Comparison of ENCODE assay signal across 8 cellular contexts in the genomic region with DNA sequence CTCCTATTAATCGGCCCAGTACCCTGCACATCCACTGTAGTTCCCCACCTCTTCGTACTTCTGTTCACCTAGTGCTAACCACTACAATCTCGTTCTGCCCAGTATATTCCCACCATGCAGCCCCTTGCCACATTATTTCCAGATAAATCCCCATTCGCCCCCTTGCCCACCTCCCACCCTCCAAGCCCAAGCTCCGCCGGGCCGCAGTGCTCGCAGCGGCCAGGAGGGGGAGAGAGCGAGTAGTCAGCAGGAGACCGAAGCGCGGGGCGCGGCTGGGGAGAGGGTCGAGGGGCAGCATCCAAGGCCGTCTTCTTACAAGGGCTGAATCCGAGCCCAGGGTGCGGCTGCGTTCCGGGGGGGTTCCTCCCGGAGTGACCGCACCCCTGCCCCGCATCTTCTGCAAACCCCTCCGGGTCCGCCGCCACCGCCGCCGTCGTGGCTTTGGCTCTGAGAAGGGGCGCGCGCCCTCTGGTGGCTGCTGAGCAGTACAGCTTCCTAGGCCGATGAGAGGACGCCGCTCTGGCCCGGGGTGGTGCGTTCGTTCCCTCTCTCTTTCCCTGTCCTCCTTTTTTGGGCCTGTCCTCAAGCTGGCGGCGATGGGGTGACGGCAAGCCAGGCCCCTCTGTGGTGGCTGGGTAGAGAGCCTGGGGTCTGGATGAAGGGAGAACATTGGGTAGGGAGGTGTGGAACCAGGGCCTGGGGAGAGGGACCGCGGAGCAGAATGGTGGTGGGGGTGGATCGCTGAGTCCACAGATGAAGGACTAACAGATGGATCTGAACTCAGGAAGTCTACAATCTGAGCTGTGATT. TPM values are rescaled to one million over a fixed set of nuclear protein-coding genes. Genes with fewer than 3 reads are reported as not detected.
A peak's percentile ranks its signal among the peaks of the same experiment; 100 is the strongest.
DNase-seq lines count a peak whose midpoint lies in the region; ATAC-seq and TF ChIP-seq lines count a peak whose summit lies in the region.

No MANE protein-coding gene starts in this region.

- peaks cover 29% of the 10 kb centered on the region for H3K27me3 ChIP-seq in CD4-positive, alpha-beta T cell (ENCODE audit: control insufficient read depth, insufficient read depth, low read length)
- no peaks in the 10 kb centered on the region for H3K27me3 ChIP-seq in PC-3 (ENCODE audit: low read length)

- H3K4me1 ChIP-seq in PC-3 (ENCODE audit: insufficient read depth, low read length): no peaks in the 10 kb centered on the region

- H3K4me3 ChIP-seq in PC-3 (ENCODE audit: low read length): peak overlapping the region; percentile 76

- H3K4me3 Mint-ChIP-seq in CD4-positive, alpha-beta T cell: peak overlapping the region; percentile 48
- peak overlapping the region; percentile 66 for H3K4me3 Mint-ChIP-seq in activated T-helper 17 cell treated with anti-CD3 and anti-CD28 coated beads, Interleukin-2, amount 50 U/mL, for 72 hours
- H3K4me3 Mint-ChIP-seq in natural killer cell treated with Interleukin-12 subunit alpha and Interleukin-12 subunit beta and Interleukin-15 and Interleukin-18, amount 100 ng/mL, for 72 hours: peak overlapping the region; percentile 61

- H3K9me3 Mint-ChIP-seq in CD4-positive, alpha-beta T cell: no peaks in the 10 kb centered on the region
- no peaks in the 10 kb centered on the region for H3K9me3 Mint-ChIP-seq in activated T-helper 17 cell treated with anti-CD3 and anti-CD28 coated beads, Interleukin-2, amount 50 U/mL, for 72 hours
- H3K9me3 Mint-ChIP-seq in natural killer cell treated with Interleukin-12 subunit alpha and Interleukin-12 subunit beta and Interleukin-15 and Interleukin-18, amount 100 ng/mL, for 72 hours: no peaks in the 10 kb centered on the region

- H2AFZ ChIP-seq in PC-3 (ENCODE audit: low read length): peak overlapping the region; percentile 95

- peak overlapping the region; percentile 38; the same call in 1 of the 2 replicates for H3K9ac ChIP-seq in PC-3 (ENCODE audit: low read length)

- H3K27ac Mint-ChIP-seq in CD4-positive, alpha-beta T cell: no peak overlapping the region
- H3K27ac Mint-ChIP-seq in activated T-helper 17 cell treated with anti-CD3 and anti-CD28 coated beads, Interleukin-2, amount 50 U/mL, for 72 hours: peak overlapping the region; percentile 73
- peak overlapping the region in 1 of 2 donors; percentile 35 for H3K27ac Mint-ChIP-seq in natural killer cell treated with Interleukin-12 subunit alpha and Interleukin-12 subunit beta and Interleukin-15 and Interleukin-18, amount 100 ng/mL, for 72 hours

- H3K4me1 Mint-ChIP-seq in CD4-positive, alpha-beta T cell (ENCODE audit: low read depth): peaks cover 9% of the 10 kb centered on the region
- H3K4me1 Mint-ChIP-seq in activated T-helper 17 cell treated with anti-CD3 and anti-CD28 coated beads, Interleukin-2, amount 50 U/mL, for 72 hours: peaks cover 7% of the 10 kb centered on the region
- peaks cover 8 to 24% of the 10 kb centered on the region in 2 donors for H3K4me1 Mint-ChIP-seq in natural killer cell treated with Interleukin-12 subunit alpha and Interleukin-12 subunit beta and Interleukin-15 and Interleukin-18, amount 100 ng/mL, for 72 hours (ENCODE audit: low read depth in 2 of 2)

- no peaks in the 10 kb centered on the region for H3K36me3 ChIP-seq in PC-3 (ENCODE audit: low read depth, low read length)

- no peak overlapping the region for H3K27ac ChIP-seq in CD4-positive, alpha-beta T cell (ENCODE audit: low read depth, low read length)
- H3K27ac ChIP-seq in PC-3 (ENCODE audit: low read length): no peak overlapping the region

- ATAC-seq in CD4-positive, alpha-beta T cell (ENCODE audit: poor library complexity): peak; percentile 92
- ATAC-seq in GM19438 (IDR thresholded peaks at IDR 0.05; ENCODE audit: low read depth, unreplicated experiment): peak; percentile 85
- ATAC-seq in HG03571 (IDR thresholded peaks at IDR 0.05; ENCODE audit: unreplicated experiment): peak; percentile 79
- ATAC-seq in PC-3: peak; percentile 93
- peak; percentile 90 for ATAC-seq in activated T-helper 17 cell treated with anti-CD3 and anti-CD28 coated beads, Interleukin-2, amount 50 U/mL, for 72 hours (replicated peaks)
- ATAC-seq in natural killer cell treated with Interleukin-12 subunit alpha and Interleukin-12 subunit beta and Interleukin-15 and Interleukin-18, amount 100 ng/mL, for 72 hours: peak; percentile 89 to 91
- ATAC-seq in stimulated activated naive CD8-positive, alpha-beta T cell treated with anti-CD3 and anti-CD28 coated beads, Interleukin-15, Interleukin-2, amounts not matched to agents 100 U/mL and 50 U/mL, for 24 hours: peak; percentile 89

- H3K27me3 Mint-ChIP-seq in CD4-positive, alpha-beta T cell: peaks cover 50% of the 10 kb centered on the region
- H3K27me3 Mint-ChIP-seq in activated T-helper 17 cell treated with anti-CD3 and anti-CD28 coated beads, Interleukin-2, amount 50 U/mL, for 72 hours: peaks cover 22% of the 10 kb centered on the region
- H3K27me3 Mint-ChIP-seq in natural killer cell treated with Interleukin-12 subunit alpha and Interleukin-12 subunit beta and Interleukin-15 and Interleukin-18, amount 100 ng/mL, for 72 hours: peaks cover 5 to 10% of the 10 kb centered on the region in 2 donors

- CTCF ChIA-PET in CD4-positive, alpha-beta T cell (lab: Charles Lee): interaction anchor here (0.5 to 3.4 kb wide), 59 partner anchors 8 to 1722 kb away, joined by 3 to 172 read pairs (median 4); a partner anchor contains a TSS
- CTCF ChIA-PET in PC-3 (lab: Charles Lee): interaction anchor here (0.6 to 1.0 kb wide), 8 partner anchors 12 to 192 kb away, joined by 3 to 8 read pairs (median 4); no protein-coding TSS in a partner anchor

- peak; percentile 100 for TF ChIP-seq CTCF in CD4-positive, alpha-beta T cell (IDR thresholded peaks at IDR 0.05)
- TF ChIP-seq CTCF in PC-3 (conservative IDR thresholded peaks at IDR 0.05; ENCODE audit: low read depth, low read length): peak; percentile 93

- H3K4me2 ChIP-seq in PC-3 (ENCODE audit: low read length): peak overlapping the region; percentile 84

- no peaks in the 10 kb centered on the region for H3F3A ChIP-seq in PC-3 (ENCODE audit: low read length, unreplicated experiment)

- no peaks in the 10 kb centered on the region for H4K20me1 ChIP-seq in PC-3 (ENCODE audit: low read length)

- no peaks in the 10 kb centered on the region for H3K9me3 ChIP-seq in CD4-positive, alpha-beta T cell (ENCODE audit: control insufficient read depth, low read length)
- H3K9me3 ChIP-seq in PC-3 (ENCODE audit: low read length): no peaks in the 10 kb centered on the region

- no peaks in the 10 kb centered on the region for H3K36me3 Mint-ChIP-seq in CD4-positive, alpha-beta T cell (ENCODE audit: low read depth)
- no peaks in the 10 kb centered on the region for H3K36me3 Mint-ChIP-seq in activated T-helper 17 cell treated with anti-CD3 and anti-CD28 coated beads, Interleukin-2, amount 50 U/mL, for 72 hours (ENCODE audit: low read depth)
- H3K36me3 Mint-ChIP-seq in natural killer cell treated with Interleukin-12 subunit alpha and Interleukin-12 subunit beta and Interleukin-15 and Interleukin-18, amount 100 ng/mL, for 72 hours: no peaks in the 10 kb centered on the region

- no TSS peak for BruUV-seq in PC-3 (replicated peaks; lab: Mats Ljungman, UMichigan)

- peak; percentile 71 to 88 (median 77) for DNase-seq in CD4-positive, alpha-beta T cell
- DNase-seq in PC-3: peak; percentile 66
- DNase-seq in fibroblast of peridontal ligament (ENCODE audit: extremely low read depth): peak; percentile 65
- peak; percentile 78 for DNase-seq in natural killer cell treated with Interleukin-12 subunit alpha and Interleukin-12 subunit beta and Interleukin-15 and Interleukin-18, amount 100 ng/mL, for 72 hours (ENCODE audit: low spot score)
- DNase-seq in stimulated activated naive CD8-positive, alpha-beta T cell treated with anti-CD3 and anti-CD28 coated beads, Interleukin-15, Interleukin-2, amounts not matched to agents 100 U/mL and 50 U/mL, for 24 hours: peak; percentile 89

- no peaks in the 10 kb centered on the region for H3K9me2 ChIP-seq in PC-3 (replicated peaks; ENCODE audit: low read length)

- intact Hi-C loops in CD4-positive, alpha-beta T cell (cut with DNase I, micrococcal nuclease): loop anchor here (1.0 to 5.0 kb wide), 5 partner anchors 132 to 478 kb away; no protein-coding TSS in a partner anchor
- intact Hi-C loops in PC-3 (cut with micrococcal nuclease): loop anchor here (1.0 to 5.0 kb wide), 2 partner anchors 68 to 132 kb away; no protein-coding TSS in a partner anchor

- no peaks in the 10 kb centered on the region for H3K79me2 ChIP-seq in PC-3 (ENCODE audit: low read length)

- POLR2A ChIA-PET in CD4-positive, alpha-beta T cell (lab: Charles Lee): interaction anchor here (0.6 to 1.6 kb wide), 10 partner anchors 9 to 472 kb away, joined by 3 to 6 read pairs (median 4); a partner anchor contains a TSS
- POLR2A ChIA-PET in PC-3 (lab: Charles Lee; ENCODE audit: unreplicated experiment): no interaction called here

RNA-seq across cellular contexts. Expression of a gene that starts 30.0 kb away (rescaled TPM):
- under 1 TPM in 1 of 2 experiments, not detected in 1; 0.08 TPM for total RNA-seq in CD4-positive, alpha-beta T cell
- not detected in 2 replicates for total RNA-seq in PC-3 (2014; rRNA removed)
- total RNA-seq in activated T-helper 17 cell treated with anti-CD3 and anti-CD28 coated beads, Interleukin-2, amount 50 U/mL, for 72 hours: not detected
- not detected for total RNA-seq in natural killer cell treated with Interleukin-12 subunit alpha and Interleukin-12 subunit beta and Interleukin-15 and Interleukin-18, amount 100 ng/mL, for 72 hours
